Comparison of ENCODE assay signal across 1 cellular context in the genomic region with DNA sequence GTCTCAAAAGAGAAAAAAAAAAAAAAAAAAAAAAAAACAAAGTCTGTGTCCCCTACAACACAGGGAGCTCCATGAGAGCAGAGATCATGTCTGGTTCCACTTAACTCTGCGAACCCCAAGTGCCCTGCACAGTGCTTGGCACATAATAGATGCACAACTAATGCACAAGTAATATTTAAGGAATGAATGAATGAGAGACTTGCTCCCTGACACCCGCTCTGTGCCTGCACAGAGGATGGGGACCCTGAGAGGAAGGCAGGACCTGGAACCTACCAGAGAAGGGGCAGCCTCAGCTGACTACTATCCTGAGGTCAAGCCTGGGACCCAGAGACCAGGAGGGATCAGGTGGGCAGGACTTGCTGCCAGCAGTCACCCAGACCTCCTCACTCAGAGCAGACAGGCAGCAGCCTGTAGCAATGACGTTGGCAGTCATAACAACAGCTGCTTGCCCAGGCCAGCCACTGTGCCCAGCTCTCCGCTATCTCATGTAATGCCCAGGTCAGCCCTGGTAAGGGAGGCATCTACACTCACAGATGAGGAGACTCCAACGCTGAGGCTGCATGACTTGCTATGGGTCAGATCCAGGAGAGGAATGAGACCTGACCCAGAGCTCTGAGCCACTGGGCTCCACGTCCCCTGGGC.
TF ChIP-seq lines count a peak whose summit lies in the region.

No MANE protein-coding gene starts in this region.

TF ChIP-seq in SK-N-SH treated with all-trans-retinoic acid at 6 μM for 48 hours, 23 proteins besides CTCF, POLR2A, EP300 and RAD21 (continued from another document):
- TF ChIP-seq, protein P1, sequence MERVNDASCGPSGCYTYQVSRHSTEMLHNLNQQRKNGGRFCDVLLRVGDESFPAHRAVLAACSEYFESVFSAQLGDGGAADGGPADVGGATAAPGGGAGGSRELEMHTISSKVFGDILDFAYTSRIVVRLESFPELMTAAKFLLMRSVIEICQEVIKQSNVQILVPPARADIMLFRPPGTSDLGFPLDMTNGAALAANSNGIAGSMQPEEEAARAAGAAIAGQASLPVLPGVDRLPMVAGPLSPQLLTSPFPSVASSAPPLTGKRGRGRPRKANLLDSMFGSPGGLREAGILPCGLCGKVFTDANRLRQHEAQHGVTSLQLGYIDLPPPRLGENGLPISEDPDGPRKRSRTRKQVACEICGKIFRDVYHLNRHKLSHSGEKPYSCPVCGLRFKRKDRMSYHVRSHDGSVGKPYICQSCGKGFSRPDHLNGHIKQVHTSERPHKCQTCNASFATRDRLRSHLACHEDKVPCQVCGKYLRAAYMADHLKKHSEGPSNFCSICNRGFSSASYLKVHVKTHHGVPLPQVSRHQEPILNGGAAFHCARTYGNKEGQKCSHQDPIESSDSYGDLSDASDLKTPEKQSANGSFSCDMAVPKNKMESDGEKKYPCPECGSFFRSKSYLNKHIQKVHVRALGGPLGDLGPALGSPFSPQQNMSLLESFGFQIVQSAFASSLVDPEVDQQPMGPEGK (CRISPR knock-in tag; IDR thresholded peaks at IDR 0.05; ENCODE audit: borderline replicate concordance): no peak
